Comparison of ENCODE assay signal across 18 cellular contexts in genomic region chr12:57868211-57868610, GRCh38. TPM values are rescaled to one million over a fixed set of nuclear protein-coding genes. Genes with fewer than 3 reads are reported as not detected.
A peak's percentile ranks its signal among the peaks of the same experiment; 100 is the strongest.
DNase-seq lines count a peak whose midpoint lies in the region; ATAC-seq, FAIRE-seq and TF ChIP-seq lines count a peak whose summit lies in the region.
"Had no signal": no experiment of that assay in that cellular context is flagged by ENCODE, and none has a peak within 500 bp of the region (broad histone marks: within the 10 kb centered on the region; RNA-seq: fewer than 3 reads in every experiment).

No MANE protein-coding gene starts in this region.

- no peaks in the 10 kb centered on the region for H3K36me3 Mint-ChIP-seq in HFFc6 (ENCODE audit: low read depth)

- TF ChIP-seq CTCF in HFFc6 (IDR thresholded peaks at IDR 0.05) (no peak), H1 (IDR thresholded peaks at IDR 0.05; ENCODE audit: control extremely low read depth in 1 of 3, insufficient read depth in 1 of 3, low read depth in 1 of 3, low read length in 3 of 3) (no peak), neural cell (IDR thresholded peaks at IDR 0.05; ENCODE audit: poor library complexity, severe bottlenecking) (no peak), thoracic aorta (IDR thresholded peaks at IDR 0.05) (no peak)

- H3K4me2 ChIP-seq in H1 (ENCODE audit: insufficient read depth in 1 of 2, low read depth in 2 of 2, low read length in 2 of 2): no peak overlapping the region
- no peak overlapping the region for H3K4me2 ChIP-seq in neural cell (ENCODE audit: low read length)

- H3F3A ChIP-seq in neural cell (ENCODE audit: insufficient read depth, low read length, poor library complexity, severe bottlenecking): no peaks in the 10 kb centered on the region

- CTCF ChIA-PET in H1 (lab: Charles Lee; ENCODE audit: partially characterized antibody) (interaction anchor here (1.2 to 4.9 kb wide), 8 partner anchors 9 to 65 kb away, joined by 3 to 40 read pairs (median 9); no protein-coding TSS in a partner anchor), HEK293T (lab: Yijun Ruan, JAX) (no interaction called here)

- no peak overlapping the region for H3K56ac ChIP-seq in H1 (replicated peaks; ENCODE audit: insufficient read length, low read depth, low read length)

- H3K27ac Mint-ChIP-seq in HFFc6: no peak overlapping the region
- H3K27ac Mint-ChIP-seq: activated CD8-positive, alpha-beta T cell treated with anti-CD3 and anti-CD28 coated beads, Interleukin-2, amount 10 ng/mL, durations not matched to agents 7 days and 5 days; activated T-helper 1 cell treated with anti-CD3 and anti-CD28 coated beads, Interleukin-12 subunit alpha, Interleukin-12 subunit beta, Interleukin-2, Interleukin-4 antibody, amounts not matched to agents 30 ng/mL and 10 ng/mL and 1 ng/mL, durations not matched to agents 14 hours and 24 hours and 36 hours had no signal

- no peak for DNase-seq in HFFc6
- no peak for DNase-seq in H1 (ENCODE audit: low read depth in 1 of 2, low spot score in 2 of 2)
- DNase-seq in thoracic aorta (ENCODE audit: low spot score): no peak
- DNase-seq in HEK293T (ENCODE audit: extremely low spot score): no peak
- no peak for DNase-seq in A172 (ENCODE audit: low spot score)
- DNase-seq: activated CD8-positive, alpha-beta T cell treated with anti-CD3 and anti-CD28 coated beads, Interleukin-2, amount 10 ng/mL, durations not matched to agents 7 days and 5 days; Caco-2; central memory CD4-positive, alpha-beta T cell; foreskin keratinocyte; NCI-H1105 treated with DMSO at 0.1 percent for 48 hours had no signal

- H3K4ac ChIP-seq in H1 (replicated peaks; ENCODE audit: insufficient read length, low read depth, low read length): no peak overlapping the region

- TF ChIP-seq EP300 in H1 (IDR thresholded peaks at IDR 0.05; ENCODE audit: borderline replicate concordance in 1 of 2, low read depth in 2 of 2, low read length in 2 of 2) (no peak), neural cell (conservative IDR thresholded peaks at IDR 0.05; ENCODE audit: poor library complexity, severe bottlenecking) (no peak)

- H2BK15ac ChIP-seq in H1 (ENCODE audit: low read length): peak overlapping the region; percentile 74

- H2AFZ ChIP-seq in H1 (ENCODE audit: low read length) (no peak overlapping the region), neural cell (ENCODE audit: low read depth, low read length) (peak overlapping the region; percentile 21)

- no peak overlapping the region for H4K5ac ChIP-seq in H1 (ENCODE audit: insufficient read length, low read depth, low read length)

- peaks cover 39% of the 10 kb centered on the region for H3K4me1 Mint-ChIP-seq in HFFc6 (ENCODE audit: low read depth)

- no peaks in the 10 kb centered on the region for H3K9me3 Mint-ChIP-seq in HFFc6
- H3K9me3 Mint-ChIP-seq: activated T-helper 1 cell treated with anti-CD3 and anti-CD28 coated beads, Interleukin-12 subunit alpha, Interleukin-12 subunit beta, Interleukin-2, Interleukin-4 antibody, amounts not matched to agents 30 ng/mL and 10 ng/mL and 1 ng/mL, durations not matched to agents 14 hours and 24 hours and 36 hours had no signal

- no peak for FAIRE-seq in H1 (lab: Jason Lieb, UNC)
- FAIRE-seq: G401.6, GM12891 had no signal

- H2BK5ac ChIP-seq in H1 (ENCODE audit: low read depth, low read length): no peak overlapping the region

- no peaks in the 10 kb centered on the region for H3K79me1 ChIP-seq in H1 (ENCODE audit: low read depth, low read length)

- H4K20me1 ChIP-seq in H1 (replicated peaks in 1 of 2; ENCODE audit: control insufficient read depth in 1 of 2, insufficient read depth in 2 of 2, low read length in 2 of 2) (no peaks in the 10 kb centered on the region), neural cell (ENCODE audit: insufficient read depth) (no peaks in the 10 kb centered on the region)

- no peak overlapping the region for H2AK5ac ChIP-seq in H1 (ENCODE audit: low read depth, low read length)

- peaks cover 0 to 12% (median 6%) of the 10 kb centered on the region in 4 experiments; a peak in 5 of 7 replicates for H3K4me1 ChIP-seq in H1 (replicated peaks in 1 of 4; ENCODE audit: control insufficient read depth in 3 of 4, insufficient read depth in 4 of 4, low read length in 3 of 4)
- peaks cover 21 to 54% of the 10 kb centered on the region in 2 donors for H3K4me1 ChIP-seq in thoracic aorta (ENCODE audit: control insufficient read depth in 1 of 2, low read depth in 2 of 2)

- no peak overlapping the region for H3K27ac ChIP-seq in H1 (ENCODE audit: low read depth, low read length)
- H3K27ac ChIP-seq in neural cell (ENCODE audit: low read length): no peak overlapping the region
- H3K27ac ChIP-seq in thoracic aorta: peak overlapping the region; percentile 76 to 90
- H3K27ac ChIP-seq: foreskin keratinocyte, VCaP had no signal

- peak overlapping the region; percentile 24; the same call in 1 of the 2 replicates for H3K4me3 Mint-ChIP-seq in HFFc6
- H3K4me3 Mint-ChIP-seq: activated CD8-positive, alpha-beta T cell treated with anti-CD3 and anti-CD28 coated beads, Interleukin-2, amount 10 ng/mL, durations not matched to agents 7 days and 5 days; activated T-helper 1 cell treated with anti-CD3 and anti-CD28 coated beads, Interleukin-12 subunit alpha, Interleukin-12 subunit beta, Interleukin-2, Interleukin-4 antibody, amounts not matched to agents 30 ng/mL and 10 ng/mL and 1 ng/mL, durations not matched to agents 14 hours and 24 hours and 36 hours had no signal

- H3K9ac ChIP-seq in H1 (replicated peaks in 1 of 4; ENCODE audit: extremely low read depth in 1 of 4, low read depth in 3 of 4, low read length in 3 of 4) (no peak overlapping the region), neural cell (ENCODE audit: low read length) (no peak overlapping the region)

- TF ChIP-seq RAD21 in H1 (IDR thresholded peaks at IDR 0.05 in 1 of 2, conservative IDR thresholded peaks at IDR 0.05 in 1 of 2; ENCODE audit: low read depth in 2 of 2, low read length in 2 of 2) (no peak), neural cell (conservative IDR thresholded peaks at IDR 0.05) (no peak)

- no peaks in the 10 kb centered on the region for H3K79me2 ChIP-seq in H1 (ENCODE audit: control insufficient read depth in 1 of 2, insufficient read depth in 2 of 2, low read length in 2 of 2)
- H3K79me2 ChIP-seq in neural cell (replicated peaks; ENCODE audit: insufficient read depth, low read length): no peaks in the 10 kb centered on the region

- H3K23me2 ChIP-seq in H1 (ENCODE audit: low read depth, low read length): peaks cover 3% of the 10 kb centered on the region

- H3K27me3 ChIP-seq in H1 (replicated peaks in 1 of 4; ENCODE audit: control insufficient read depth in 3 of 4, extremely low read depth in 1 of 4, insufficient read depth in 3 of 4, low read length in 3 of 4): peaks cover 0 to 20% (median 10%) of the 10 kb centered on the region in 4 experiments; a peak in 5 of 7 replicates
- peaks cover 11% of the 10 kb centered on the region for H3K27me3 ChIP-seq in neural cell (ENCODE audit: insufficient read depth, low read depth, low read length)
- H3K27me3 ChIP-seq in thoracic aorta (replicated peaks; ENCODE audit: insufficient read depth): no peaks in the 10 kb centered on the region
- H3K27me3 ChIP-seq: foreskin keratinocyte had no signal

- H3K4me3 ChIP-seq in H1 (ENCODE audit: extremely low read depth in 1 of 4, insufficient read depth in 2 of 4, low read depth in 3 of 4, low read length in 4 of 4): no peak overlapping the region
- H3K4me3 ChIP-seq in neural cell (ENCODE audit: low read length): no peak overlapping the region
- H3K4me3 ChIP-seq in thoracic aorta: no peak overlapping the region

- H3K36me3 ChIP-seq in H1 (ENCODE audit: control insufficient read depth in 2 of 4, insufficient read depth in 4 of 4, low read length in 3 of 4) (no peaks in the 10 kb centered on the region), neural cell (ENCODE audit: insufficient read depth, low read length) (no peaks in the 10 kb centered on the region), thoracic aorta (no peaks in the 10 kb centered on the region)

- no peak overlapping the region for H4K8ac ChIP-seq in H1 (ENCODE audit: extremely low read depth, insufficient read depth, low read length)

- no peak for ATAC-seq in thoracic aorta (ENCODE audit: insufficient number of reproducible peaks, low FRiP score, low read depth)
- no peak for ATAC-seq in HG03520 (IDR thresholded peaks at IDR 0.05; ENCODE audit: unreplicated experiment)
- ATAC-seq in HG03039 (IDR thresholded peaks at IDR 0.05; ENCODE audit: unreplicated experiment): no peak
- ATAC-seq: activated CD8-positive, alpha-beta T cell treated with anti-CD3 and anti-CD28 coated beads, Interleukin-2, amount 10 ng/mL, durations not matched to agents 7 days and 5 days; foreskin keratinocyte; left lobe of liver had no signal

- no peak overlapping the region for H3K23ac ChIP-seq in H1 (ENCODE audit: insufficient read length)

- H3K18ac ChIP-seq in H1 (ENCODE audit: extremely low read depth, low read length): no peak overlapping the region

- H3K27me3 Mint-ChIP-seq in HFFc6 (ENCODE audit: insufficient read depth): peaks cover 2% of the 10 kb centered on the region

- no peaks in the 10 kb centered on the region for H3K9me3 ChIP-seq in H1 (ENCODE audit: insufficient read depth in 2 of 2, low read depth in 1 of 2, low read length in 1 of 2)
- H3K9me3 ChIP-seq in neural cell (ENCODE audit: low read length): no peaks in the 10 kb centered on the region
- H3K9me3 ChIP-seq in thoracic aorta: no peaks in the 10 kb centered on the region
- H3K9me3 ChIP-seq: Caco-2 had no signal

- no peak for TF ChIP-seq POLR2A in H1 (IDR thresholded peaks at IDR 0.05; ENCODE audit: control extremely low read depth in 1 of 2, low read depth in 2 of 2, low read length in 2 of 2)

- whole genome bisulfite sequencing in H1 (ENCODE audit: extremely low coverage in 1 of 2, insufficient coverage in 1 of 2, insufficient read length in 1 of 2, insufficient replicate concordance in 2 of 2, low coverage in 1 of 2, low lambda C conversion rate in 2 of 2, missing lambda C conversion rate in 1 of 2), 2 experiments: 86% methylated on average over 3 of the region's 3 CpGs; no CpG with 5 or more reads in 1 of the 2 experiments

- no peak overlapping the region for H4K91ac ChIP-seq in H1 (replicated peaks; ENCODE audit: insufficient read length, low read length)

- no peaks in the 10 kb centered on the region for H3K9me2 ChIP-seq in neural cell (ENCODE audit: insufficient read depth, low read length)

- POLR2A ChIA-PET in H1 (lab: Charles Lee; ENCODE audit: partially characterized antibody) (interaction anchor here (1.3 to 29.9 kb wide), 4 partner anchors 15 to 45 kb away, joined by 4 to 722 read pairs (median 6); partner anchors contain the start of gene CTDSP2), HEK293T (lab: Yijun Ruan, JAX) (interaction anchor here (1.4 kb wide), 1 partner anchor 22 kb away, joined by 3 read pairs; no protein-coding TSS in a partner anchor)

- H3K14ac ChIP-seq in H1 (ENCODE audit: insufficient read length): no peak overlapping the region

- H2BK12ac ChIP-seq in H1 (ENCODE audit: low read depth, low read length): peak overlapping the region; percentile 50; the same call in 1 of the 2 replicates

- H2BK20ac ChIP-seq in H1 (ENCODE audit: low read length): no peak overlapping the region

- no peak overlapping the region for H2BK120ac ChIP-seq in H1 (replicated peaks; ENCODE audit: low read depth, low read length)

RNA-seq across cellular contexts. Expression of gene CTDSP2, which starts 21.7 kb away (rescaled TPM):
- total RNA-seq in HFFc6 (2021; fragmentation: NEBNext Ultra II Directional; extraction: Animal tissue kit (Norgen Biotek cat#: 25700)): 100 to 1,000 TPM in 5 of 6 experiments, 10 to 100 TPM in 1; 99.2 to 128 (median 111) TPM
- total RNA-seq in H1 (2021; fragmentation: NEBNext Ultra II Directional; extraction: Animal tissue kit (Norgen Biotek cat#: 25700)): 91.7 and 93.7 TPM in 2 replicates
- polyA plus RNA-seq in H1 (2011; rRNA removed) (71.3 and 129 TPM in 2 replicates), neural cell (22.7 and 23.6 TPM in 2 replicates)
- polyA plus RNA-seq in H1 (2011; cell fraction: cytosol; rRNA removed): 115 TPM
- polyA plus RNA-seq in H1 (2011; cell fraction: nucleus; rRNA removed): 118 TPM
- 72.3 to 87.9 TPM (median 83.7 TPM) in 4 replicates for polyA plus RNA-seq in H1 (2012, experiment 1 of 2)
- 64.0 TPM for polyA plus RNA-seq in H1 (2012, experiment 2 of 2)
- polyA plus RNA-seq in H1 (2013, experiment 1 of 2): 41.6 TPM
- polyA plus RNA-seq in H1 (2013, experiment 2 of 2): 42.0 TPM
- polyA minus RNA-seq in H1 (2011; rRNA and poly(A)+ RNA removed): 144 and 145 TPM in 2 replicates
- polyA minus RNA-seq in H1 (2011; cell fraction: cytosol; rRNA and poly(A)+ RNA removed): 75.4 TPM
- polyA minus RNA-seq in H1 (2011; cell fraction: nucleus; rRNA and poly(A)+ RNA removed): 79.4 TPM
- 26.3 and 27.7 TPM in 2 replicates for polyA minus RNA-seq in neural cell
- total RNA-seq in thoracic aorta: 100 to 1,000 TPM; 170 to 222 TPM
- total RNA-seq in A172 (2014; rRNA removed; shearing (Covaris generic)): 26.9 and 27.5 TPM in 2 replicates

RNA-seq across cellular contexts. Expression of gene AVIL, which starts 49.7 kb away (rescaled TPM):
- 1 to 10 TPM in 1 of 6 experiments, under 1 TPM in 5; 0.14 to 1.1 (median 0.67) TPM for total RNA-seq in HFFc6 (2021; fragmentation: NEBNext Ultra II Directional; extraction: Animal tissue kit (Norgen Biotek cat#: 25700))
- total RNA-seq in H1 (2021; fragmentation: NEBNext Ultra II Directional; extraction: Animal tissue kit (Norgen Biotek cat#: 25700)): 0.39 and 1.1 TPM in 2 replicates
- polyA plus RNA-seq in H1 (2011; rRNA removed) (0.06 and 0.11 TPM in 2 replicates), neural cell (2.7 and 4.9 TPM in 2 replicates)
- 0.25 TPM for polyA plus RNA-seq in H1 (2011; cell fraction: cytosol; rRNA removed)
- polyA plus RNA-seq in H1 (2011; cell fraction: nucleus; rRNA removed): 0.70 TPM
- polyA plus RNA-seq in H1 (2012, experiment 1 of 2): 0.56 to 1.3 TPM (median 0.96 TPM) in 4 replicates
- 0.17 TPM for polyA plus RNA-seq in H1 (2012, experiment 2 of 2)
- 0.24 TPM for polyA plus RNA-seq in H1 (2013, experiment 1 of 2)
- 0.15 TPM for polyA plus RNA-seq in H1 (2013, experiment 2 of 2)
- 0.22 and 0.32 TPM in 2 replicates for polyA minus RNA-seq in H1 (2011; rRNA and poly(A)+ RNA removed)
- not detected for polyA minus RNA-seq in H1 (2011; cell fraction: cytosol; rRNA and poly(A)+ RNA removed)
- polyA minus RNA-seq in H1 (2011; cell fraction: nucleus; rRNA and poly(A)+ RNA removed): 0.90 TPM
- polyA minus RNA-seq in neural cell: 0.97 and 1.6 TPM in 2 replicates
- total RNA-seq in thoracic aorta: 10 to 100 TPM in 1 of 2 donors, 1 to 10 TPM in 1; 2.2 to 15.3 TPM
- total RNA-seq in A172 (2014; rRNA removed; shearing (Covaris generic)): 0.41 and 0.98 TPM in 2 replicates

Comparison
In these comparisons a context has a peak if more than half of its experiments do, and no peak if none do; other contexts are left out.
1. H3K27ac ChIP-seq: peak in thoracic aorta (2 of 2); none in H1 (single experiment) and neural cell (single experiment).